ENCODE assay signal across 16 cellular contexts in the genomic region with DNA sequence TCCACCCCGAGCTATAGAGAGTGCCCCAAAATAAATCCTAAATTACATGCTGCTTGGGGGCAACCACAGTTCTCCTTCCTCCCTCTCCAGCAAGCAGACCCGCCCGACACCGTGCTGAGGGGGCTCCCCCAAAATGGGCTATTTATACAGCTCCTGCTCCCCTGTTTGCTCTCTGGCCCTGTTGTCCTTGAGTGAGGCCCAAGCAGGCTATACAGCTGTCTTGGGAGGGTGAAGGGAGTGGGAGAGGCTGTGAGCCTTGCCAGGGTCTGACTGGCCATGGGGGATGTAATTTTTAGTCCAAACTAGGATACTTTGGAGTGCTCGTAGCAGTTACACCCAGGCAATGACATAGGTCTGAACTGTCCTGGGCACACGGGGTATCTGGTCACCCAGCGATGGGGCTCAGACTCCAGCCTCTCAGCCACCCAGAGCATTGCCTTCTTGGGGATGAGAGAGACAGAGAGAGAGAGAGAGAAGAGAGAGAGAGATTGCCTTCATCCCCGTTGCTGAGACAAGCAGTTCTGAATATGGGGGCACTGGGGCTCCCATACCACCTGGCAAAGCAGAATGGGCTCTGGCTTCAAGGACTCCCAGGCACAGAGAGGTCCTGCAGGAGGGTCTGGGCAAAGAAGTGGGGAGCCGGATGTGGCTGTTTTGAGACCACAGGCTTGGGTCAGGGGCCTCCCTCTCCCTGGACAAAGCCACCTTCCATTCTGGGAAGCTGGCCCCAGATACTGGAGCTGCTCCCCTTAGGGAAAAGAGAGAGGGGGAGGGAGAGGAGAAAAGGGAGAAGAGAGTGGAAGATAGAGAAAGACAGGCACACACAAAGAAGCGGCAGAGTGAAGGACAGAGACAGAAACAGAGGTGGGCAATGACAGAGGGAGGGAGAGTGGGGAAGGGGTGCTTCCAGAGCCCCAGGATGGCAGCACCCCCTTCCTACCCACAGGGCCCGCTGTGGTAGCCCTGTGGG. TPM values are rescaled to one million over a fixed set of nuclear protein-coding genes. Genes with fewer than 3 reads are reported as not detected.
DNase-seq lines count a peak whose midpoint lies in the region; ATAC-seq and TF ChIP-seq lines count a peak whose summit lies in the region.
"Had no signal": no experiment of that assay in that cellular context is flagged by ENCODE, and none has a peak within 500 bp of the region (broad histone marks: within the 10 kb centered on the region; RNA-seq: fewer than 3 reads in every experiment).

No MANE protein-coding gene starts in this region.

- no peaks in the 10 kb centered on the region for H3K36me3 ChIP-seq in HUES48 (ENCODE audit: control insufficient read depth, insufficient read depth, low read length)
- no peaks in the 10 kb centered on the region for H3K36me3 ChIP-seq in trophoblast cell (ENCODE audit: control insufficient read depth in 1 of 2, insufficient read depth in 2 of 2, low read length in 2 of 2)

- no peak overlapping the region for H3K18ac ChIP-seq in trophoblast cell (ENCODE audit: low read length)

- H3K27ac ChIP-seq in HUES48 (ENCODE audit: low read depth, low read length) (no peak overlapping the region), trophoblast cell (ENCODE audit: low read depth, low read length) (no peak overlapping the region)
- H3K27ac ChIP-seq: foreskin keratinocyte had no signal

- H3K79me1 ChIP-seq in trophoblast cell (ENCODE audit: low read length) = peaks cover 2% of the 10 kb centered on the region

- no peak for TF ChIP-seq CTCF in AG09309 (IDR thresholded peaks at IDR 0.05; ENCODE audit: control insufficient read depth, insufficient read depth, low read depth, low read length, missing control alignments)
- TF ChIP-seq CTCF in CD14-positive monocyte (IDR thresholded peaks at IDR 0.05) = no peak

- no peaks in the 10 kb centered on the region for H3K9me3 Mint-ChIP-seq in CD14-positive monocyte
- H3K9me3 Mint-ChIP-seq: naive thymus-derived CD4-positive, alpha-beta T cell had no signal

- no peak overlapping the region for H3K23ac ChIP-seq in trophoblast cell (ENCODE audit: low read length)

- H3K4me3 Mint-ChIP-seq in CD14-positive monocyte = no peak overlapping the region
- H3K4me3 Mint-ChIP-seq: naive thymus-derived CD4-positive, alpha-beta T cell had no signal

- peaks cover 7 to 12% (median 11%) of the 10 kb centered on the region in 3 donors for H3K27me3 Mint-ChIP-seq in CD14-positive monocyte (ENCODE audit: low read depth in 3 of 3)

- no peaks in the 10 kb centered on the region for H3K36me3 Mint-ChIP-seq in CD14-positive monocyte
- H3K36me3 Mint-ChIP-seq: naive thymus-derived CD4-positive, alpha-beta T cell had no signal

- no peak overlapping the region for H2BK120ac ChIP-seq in trophoblast cell (ENCODE audit: insufficient read depth, low read length, poor library complexity)

- H3K4me3 ChIP-seq in AG09309 (ENCODE audit: control insufficient read depth, low read depth, low read length) (peak overlapping the region; percentile 41), HUES48 (ENCODE audit: low read depth, low read length) (peak overlapping the region; percentile 42), trophoblast cell (ENCODE audit: low read depth, low read length) (no peak overlapping the region)

- no peak overlapping the region for H3K9ac ChIP-seq in HUES48 (ENCODE audit: low read depth, low read length)
- no peak overlapping the region for H3K9ac ChIP-seq in trophoblast cell (ENCODE audit: low read length)

- H4K91ac ChIP-seq in trophoblast cell (ENCODE audit: low read depth, low read length) = peak overlapping the region; percentile 34

- H4K8ac ChIP-seq in trophoblast cell (ENCODE audit: low read depth, low read length) = no peak overlapping the region

- H2AFZ ChIP-seq in trophoblast cell (ENCODE audit: insufficient read depth, low read length, poor library complexity) = no peak overlapping the region

- H3K14ac ChIP-seq in trophoblast cell (ENCODE audit: low read length) = no peak overlapping the region

- H3K27me3 ChIP-seq in HUES48 (ENCODE audit: control insufficient read depth, insufficient read depth, low read length) (no peaks in the 10 kb centered on the region), trophoblast cell (ENCODE audit: insufficient read depth, low read length) (no peaks in the 10 kb centered on the region)

- no peak overlapping the region for H4K12ac ChIP-seq in trophoblast cell (ENCODE audit: low read depth, low read length)

- H2BK12ac ChIP-seq in trophoblast cell (ENCODE audit: low read length) = peak overlapping the region; percentile 12

- H3K4me1 Mint-ChIP-seq in CD14-positive monocyte = peaks cover 4% of the 10 kb centered on the region

- intact Hi-C loops in CD14-positive monocyte (cut with micrococcal nuclease) = no loop called here

- no peak overlapping the region for H3K4ac ChIP-seq in trophoblast cell (ENCODE audit: low read depth, low read length)

- H2BK5ac ChIP-seq in trophoblast cell (ENCODE audit: low read depth, low read length, poor library complexity) = no peak overlapping the region

- no peak for DNase-seq in AG09309 (ENCODE audit: low read depth)
- peak; percentile 6 for DNase-seq in hepatic stellate cell (ENCODE audit: low spot score)
- no peak for DNase-seq in trophoblast cell
- DNase-seq in NCI-H69 (lab: John Stamatoyannopoulos, UW) = no peak
- no peak for DNase-seq in CD14-positive monocyte (ENCODE audit: low spot score)
- DNase-seq: activated T-cell treated with anti-CD3 and anti-CD28 coated beads, Interleukin-2, amount 50 U/mL, for 48 hours; AML-193; anterior cingulate cortex; DMS79 treated with DMSO at 0.1 percent for 48 hours; foreskin keratinocyte; GOT3; NCI-H2171 had no signal

- peak overlapping the region; percentile 54 for H2AK5ac ChIP-seq in trophoblast cell (ENCODE audit: low read length)

- peaks cover 2% of the 10 kb centered on the region for H3K79me2 ChIP-seq in trophoblast cell (ENCODE audit: control insufficient read depth, insufficient read depth, low read length, poor library complexity)

- H3K9me3 ChIP-seq in HUES48 (ENCODE audit: control insufficient read depth, insufficient read depth, low read length) (no peaks in the 10 kb centered on the region), trophoblast cell (ENCODE audit: insufficient read depth, low read depth, low read length) (no peaks in the 10 kb centered on the region)

- no CpG with 5 or more reads among the region's 11 CpGs for WGBS in trophoblast cell (ENCODE audit: extremely low coverage, insufficient coverage, insufficient read length)

- peak overlapping the region in 1 of 7 donors; percentile 35 for H3K27ac Mint-ChIP-seq in CD14-positive monocyte
- H3K27ac Mint-ChIP-seq: naive thymus-derived CD4-positive, alpha-beta T cell had no signal

- H3K4me1 ChIP-seq in HUES48 (ENCODE audit: control insufficient read depth, insufficient read depth, low read length) (peaks cover 5% of the 10 kb centered on the region; the same call in 1 of the 2 replicates), trophoblast cell (ENCODE audit: control insufficient read depth in 1 of 2, insufficient read depth in 2 of 2, low read length in 2 of 2) (peaks cover 12 to 13% of the 10 kb centered on the region in 2 experiments)
- H3K4me1 ChIP-seq: foreskin keratinocyte had no signal

- ATAC-seq in HG03354 (IDR thresholded peaks at IDR 0.05; ENCODE audit: poor library complexity, severe bottlenecking, unreplicated experiment) (no peak), HG03520 (IDR thresholded peaks at IDR 0.05; ENCODE audit: unreplicated experiment) (no peak)
- ATAC-seq: foreskin keratinocyte; naive thymus-derived CD4-positive, alpha-beta T cell had no signal

- no peak overlapping the region for H3K4me2 ChIP-seq in trophoblast cell (ENCODE audit: low read length)

RNA-seq across cellular contexts. Expression of a gene that starts 10.7 kb away (rescaled TPM):
- 15.5 and 15.6 TPM in 2 replicates for polyA plus RNA-seq in trophoblast cell (2013)
- not detected for polyA plus RNA-seq in CD14-positive monocyte
- polyA plus RNA-seq: naive thymus-derived CD4-positive, alpha-beta T cell had no signal
